8 cellular contexts compared by ENCODE assay signal in the genomic region with DNA sequence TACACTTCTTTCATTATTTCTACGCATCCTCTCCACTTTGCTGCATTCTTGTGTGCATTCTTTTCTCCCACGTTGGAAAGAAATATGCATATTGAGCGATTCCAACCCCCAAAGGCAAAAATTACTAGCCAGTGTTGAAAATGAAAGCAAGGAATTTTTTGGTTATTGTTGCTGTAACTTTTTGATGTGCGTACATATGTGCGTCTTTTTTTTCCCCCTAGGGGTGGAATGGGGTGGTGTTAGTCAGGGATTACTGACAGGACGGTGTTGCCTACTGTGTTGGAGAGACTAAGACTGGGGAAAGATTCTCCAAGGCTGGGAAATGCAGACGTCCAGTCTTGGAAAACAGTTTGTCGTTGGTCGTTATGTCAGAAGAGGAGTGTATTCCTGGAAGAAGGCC. TPM values are rescaled to one million over a fixed set of nuclear protein-coding genes. Genes with fewer than 3 reads are reported as not detected.
DNase-seq lines count a peak whose midpoint lies in the region; ATAC-seq and TF ChIP-seq lines count a peak whose summit lies in the region.

No MANE protein-coding gene starts in this region.

- CTCF ChIA-PET in BJ (lab: Yijun Ruan, JAX), result interaction anchor here (0.6 kb wide), 1 partner anchor 73 kb away, joined by 3 read pairs; no protein-coding TSS in a partner anchor

- DNase-seq in BJ (ENCODE audit: low read depth), result no peak
- DNase-seq in NAMALWA (ENCODE audit: low spot score), result peak; percentile 8
- DNase-seq in esophagus squamous epithelium (lab: John Stamatoyannopoulos, UW), result no peak
- DNase-seq in ovary, result peak in 2 of 5 donors; percentile 27 to 60
- no peak for DNase-seq in H4 (ENCODE audit: low spot score)
- no peak for DNase-seq in activated CD8-positive, alpha-beta memory T cell treated with anti-CD3 and anti-CD28 coated beads, Interleukin-2, amount 50 U/mL, for 48 hours
- no peak for DNase-seq in aorta
- no peak for DNase-seq in activated CD4-positive, alpha-beta T cell treated with anti-CD3 and anti-CD28 coated beads, Interleukin-2, amount 50 U/mL, for 4 hours

- WGBS in esophagus squamous epithelium, 2 donors, result 25 to 44% methylated on average over 9 of the region's 9 CpGs
- 6 to 25% (median 10%) methylated on average over 9 of the region's 9 CpGs for WGBS in ovary, 3 donors
- 30 to 31% methylated on average over 9 of the region's 9 CpGs for WGBS in aorta, 2 donors

- TF ChIP-seq CTCF in BJ (IDR thresholded peaks at IDR 0.05; ENCODE audit: insufficient read depth, low read depth, low read length) (peak; percentile 47), esophagus squamous epithelium (IDR thresholded peaks at IDR 0.05) (peak in 4 of 6 experiments; percentile 26 to 58 (median 33)), ovary (IDR thresholded peaks at IDR 0.05) (peak in 2 of 3 donors; percentile 57 to 66)

- H3K4me1 ChIP-seq in esophagus squamous epithelium, result peaks cover 0 to 28% (median 0%) of the 10 kb centered on the region in 3 donors
- peaks cover 4% of the 10 kb centered on the region for H3K4me1 ChIP-seq in ovary (ENCODE audit: insufficient read depth)
- H3K4me1 ChIP-seq in aorta (ENCODE audit: control insufficient read depth in 1 of 2, insufficient read depth in 2 of 2, low read length in 2 of 2), result no peaks in the 10 kb centered on the region

- no peaks in the 10 kb centered on the region for H3K9me3 ChIP-seq in esophagus squamous epithelium
- H3K9me3 ChIP-seq in ovary, result no peaks in the 10 kb centered on the region
- no peaks in the 10 kb centered on the region for H3K9me3 ChIP-seq in aorta (ENCODE audit: control insufficient read depth, low read length)

- no peak for TF ChIP-seq EP300 in ovary (IDR thresholded peaks at IDR 0.05)

- no peak overlapping the region for H3K4me3 ChIP-seq in BJ (ENCODE audit: low read depth, low read length)
- peak overlapping the region; percentile 29 to 61 (median 36) for H3K4me3 ChIP-seq in esophagus squamous epithelium
- peak overlapping the region; percentile 37 for H3K4me3 ChIP-seq in ovary
- peak overlapping the region in 1 of 2 donors; percentile 66 for H3K4me3 ChIP-seq in aorta (ENCODE audit: low read length in 2 of 2)

- POLR2A ChIA-PET in BJ (lab: Charles Lee), result no interaction called here

- peak overlapping the region; percentile 62 to 79 (median 70) for H3K27ac ChIP-seq in esophagus squamous epithelium
- H3K27ac ChIP-seq in ovary, result peak overlapping the region; percentile 4 to 84
- H3K27ac ChIP-seq in aorta (ENCODE audit: low read depth in 1 of 2, low read length in 2 of 2), result peak overlapping the region in 1 of 2 donors; percentile 15

- intact Hi-C loops in esophagus squamous epithelium (cut with DNase I), result loop anchor here (10.0 kb wide), 2 partner anchors 361 to 501 kb away; no protein-coding TSS in a partner anchor
- intact Hi-C loops in ovary (cut with DNase I), result loop anchor here (5.0 to 10.0 kb wide), 4 partner anchors 71 to 501 kb away; no protein-coding TSS in a partner anchor
- intact Hi-C loops in aorta (cut with DNase I), result loop anchor here in 1 of 2 donors (5.0 kb wide), 2 partner anchors 349 to 364 kb away; no protein-coding TSS in a partner anchor

- TF ChIP-seq POLR2A in esophagus squamous epithelium (IDR thresholded peaks at IDR 0.05), result no peak
- TF ChIP-seq POLR2A in ovary (IDR thresholded peaks at IDR 0.05), result no peak

- no peak for ATAC-seq in aorta (ENCODE audit: low FRiP score)

- H3K36me3 ChIP-seq in BJ (ENCODE audit: control insufficient read depth, insufficient read depth, low read length), result no peaks in the 10 kb centered on the region
- H3K36me3 ChIP-seq in esophagus squamous epithelium, result no peaks in the 10 kb centered on the region
- H3K36me3 ChIP-seq in ovary, result no peaks in the 10 kb centered on the region
- H3K36me3 ChIP-seq in aorta (ENCODE audit: control insufficient read depth in 1 of 2, insufficient read depth in 2 of 2, low read length in 1 of 2), result no peaks in the 10 kb centered on the region

- H3K27me3 ChIP-seq in BJ (ENCODE audit: control insufficient read depth, insufficient read depth, low read length), result no peaks in the 10 kb centered on the region; the same call in 1 of the 2 replicates
- H3K27me3 ChIP-seq in esophagus squamous epithelium, result no peaks in the 10 kb centered on the region
- H3K27me3 ChIP-seq in ovary, result no peaks in the 10 kb centered on the region
- no peaks in the 10 kb centered on the region for H3K27me3 ChIP-seq in aorta (ENCODE audit: control insufficient read depth in 1 of 2, insufficient read depth in 2 of 2, low read length in 1 of 2)

RNA-seq across cellular contexts. Expression of gene ESR1, which starts 44.2 kb away (rescaled TPM):
- polyA plus RNA-seq in BJ (2011; rRNA removed) (not detected in 2 replicates), ovary (10 to 100 TPM in 1 of 2 donors, 1 to 10 TPM in 1; 6.6 to 15.1 TPM), aorta (1 to 10 TPM in 1 of 2 donors, under 1 TPM in 1; 0.13 to 1.6 TPM)
- 0.43 TPM in 1 of 2 replicates, not detected in the other for polyA minus RNA-seq in BJ (2011; rRNA and poly(A)+ RNA removed)
- total RNA-seq in esophagus squamous epithelium (1 to 10 TPM in 1 of 4 donors, under 1 TPM in 2, not detected in 1; 0.40 to 1.1 (median 0.95) TPM), ovary (10 to 100 TPM; 13.4 to 44.5 (median 24.1) TPM), aorta (10 to 100 TPM in 1 of 2 donors, 1 to 10 TPM in 1; 4.1 to 12.3 TPM)
- not detected in 2 replicates for total RNA-seq in H4 (2014; rRNA removed; shearing (Covaris generic))
